In the genomic region with DNA sequence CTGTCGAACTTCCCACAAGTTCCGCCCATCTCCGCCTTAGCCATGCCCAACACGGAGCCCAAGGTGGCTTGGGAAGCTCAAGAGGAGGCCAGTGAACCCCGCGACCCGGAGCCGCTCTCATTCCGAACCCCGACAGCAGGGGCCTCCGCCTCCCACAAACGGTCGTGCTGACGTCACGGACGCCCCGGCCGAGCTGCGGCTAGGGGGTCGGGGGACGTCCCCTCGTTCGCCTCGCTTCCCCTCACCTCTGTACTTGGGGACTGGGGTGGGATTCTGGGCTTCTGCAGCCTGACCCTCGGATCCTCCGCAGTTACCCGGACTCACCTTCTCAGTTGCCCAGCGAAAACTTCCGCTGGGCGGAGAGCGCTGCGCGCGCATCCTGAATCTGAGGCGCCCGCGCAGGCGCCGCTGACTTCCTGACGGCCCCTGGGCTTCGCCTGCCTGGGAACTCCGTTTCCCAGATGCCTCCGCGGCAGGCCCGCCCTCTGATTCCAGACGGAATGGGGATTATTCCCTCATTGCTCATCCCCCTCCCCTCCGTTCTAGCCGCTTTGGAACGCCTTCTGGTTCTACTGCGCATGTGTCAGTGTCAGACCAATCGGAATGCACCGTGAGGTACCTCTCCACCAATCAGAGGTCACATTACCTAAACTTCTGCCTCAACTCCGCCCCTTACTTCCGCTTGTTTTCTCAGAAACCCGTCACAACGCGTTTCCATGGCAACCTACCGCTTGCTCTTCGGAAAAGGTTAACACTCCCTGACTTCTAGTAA, we compare ENCODE assay signal across 8 cellular contexts. TPM values are rescaled to one million over a fixed set of nuclear protein-coding genes. Genes with fewer than 3 reads are reported as not detected.
DNase-seq lines count a peak whose midpoint lies in the region; ATAC-seq and TF ChIP-seq lines count a peak whose summit lies in the region.

A gene with protein sequence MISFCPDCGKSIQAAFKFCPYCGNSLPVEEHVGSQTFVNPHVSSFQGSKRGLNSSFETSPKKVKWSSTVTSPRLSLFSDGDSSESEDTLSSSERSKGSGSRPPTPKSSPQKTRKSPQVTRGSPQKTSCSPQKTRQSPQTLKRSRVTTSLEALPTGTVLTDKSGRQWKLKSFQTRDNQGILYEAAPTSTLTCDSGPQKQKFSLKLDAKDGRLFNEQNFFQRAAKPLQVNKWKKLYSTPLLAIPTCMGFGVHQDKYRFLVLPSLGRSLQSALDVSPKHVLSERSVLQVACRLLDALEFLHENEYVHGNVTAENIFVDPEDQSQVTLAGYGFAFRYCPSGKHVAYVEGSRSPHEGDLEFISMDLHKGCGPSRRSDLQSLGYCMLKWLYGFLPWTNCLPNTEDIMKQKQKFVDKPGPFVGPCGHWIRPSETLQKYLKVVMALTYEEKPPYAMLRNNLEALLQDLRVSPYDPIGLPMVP (minus strand): TSS at position 351 of the 772 bp plus-strand sequence. CDS start 9,210 bp downstream, outside the sequence.

- H3K27ac Mint-ChIP-seq in neural progenitor cell, result peak within 1 kb of the TSS; percentile 99

- no peaks in the 10 kb centered on the region for H3K9me3 ChIP-seq in neural progenitor cell (ENCODE audit: low read depth)

- CTCF ChIA-PET in HEK293T (lab: Yijun Ruan, JAX), result no interaction called here

- H3K27ac ChIP-seq in foreskin keratinocyte (peak within 1 kb of the TSS; percentile 88), neural progenitor cell (peak within 1 kb of the TSS; percentile 42)

- in situ Hi-C loops in SK-MEL-5 (cut with HindIII; ENCODE audit: low pct_unique_long_range_greater_than_20kb, low sequenced_read_pairs), result no loop called here

- peaks cover 11% of the 10 kb centered on the region for H3K36me3 Mint-ChIP-seq in neural progenitor cell

- H3K4me1 Mint-ChIP-seq in neural progenitor cell, result peaks cover 26% of the 10 kb centered on the region

- peak; percentile 45 for TF ChIP-seq CTCF in foreskin keratinocyte (conservative IDR thresholded peaks at IDR 0.05)
- TF ChIP-seq CTCF in neural progenitor cell (IDR thresholded peaks at IDR 0.05), result peak; percentile 18

- peak within 1 kb of the TSS; percentile 59 for H3K9ac ChIP-seq in neural progenitor cell

- DNase-seq in GM04503 (ENCODE audit: low read depth), result peak; percentile 99
- peak; percentile 98 for DNase-seq in HEK293T (ENCODE audit: extremely low spot score)
- DNase-seq in MV-4-11 (lab: John Stamatoyannopoulos, UW), result peak; percentile 100
- DNase-seq in SK-MEL-5 (ENCODE audit: low read depth, low spot score), result peak; percentile 100
- peak; percentile 99 for DNase-seq in activated naive CD4-positive, alpha-beta T cell treated with Interleukin-2 at 50 U/mL for 16 hours
- peak; percentile 99 to 100 for DNase-seq in foreskin keratinocyte
- peak; percentile 100 for DNase-seq in neural progenitor cell (ENCODE audit: low spot score)
- DNase-seq in stromal cell of bone marrow (ENCODE audit: low read depth), result peak; percentile 100

- H2AFZ ChIP-seq in neural progenitor cell (replicated peaks), result peak within 1 kb of the TSS; percentile 98

- peak within 1 kb of the TSS; percentile 93 for H3K4me3 ChIP-seq in neural progenitor cell

- peak within 1 kb of the TSS; percentile 89 for H3K4me2 ChIP-seq in neural progenitor cell

- H3K4me1 ChIP-seq in foreskin keratinocyte (peaks cover 6% of the 10 kb centered on the region), neural progenitor cell (peaks cover 8% of the 10 kb centered on the region)

- H3K9me3 Mint-ChIP-seq in neural progenitor cell, result no peaks in the 10 kb centered on the region

- no peaks in the 10 kb centered on the region for H4K20me1 ChIP-seq in neural progenitor cell (ENCODE audit: low read depth)

- POLR2A ChIA-PET in HEK293T (lab: Yijun Ruan, JAX), result interaction anchor here (0.6 to 0.7 kb wide), 4 partner anchors 14 to 24 kb away, joined by 3 to 5 read pairs (median 4); no protein-coding TSS in a partner anchor

- H3K27me3 ChIP-seq in foreskin keratinocyte, result no peaks in the 10 kb centered on the region
- no peaks in the 10 kb centered on the region for H3K27me3 ChIP-seq in neural progenitor cell

- peak within 1 kb of the TSS; percentile 96 for H3K4me3 Mint-ChIP-seq in neural progenitor cell

- no peaks in the 10 kb centered on the region for H3F3A ChIP-seq in neural progenitor cell (ENCODE audit: low read depth)

- peaks cover 12% of the 10 kb centered on the region for H3K27me3 Mint-ChIP-seq in neural progenitor cell (ENCODE audit: insufficient read depth, low read depth)

- peaks cover 56% of the 10 kb centered on the region for H3K79me2 ChIP-seq in neural progenitor cell (ENCODE audit: low read depth)

- no peaks in the 10 kb centered on the region for H3K36me3 ChIP-seq in neural progenitor cell

- peak; percentile 90 for ATAC-seq in foreskin keratinocyte

TF ChIP-seq in HEK293T, 16 proteins besides CTCF, POLR2A, EP300 and RAD21:
- no peak for TF ChIP-seq LEF1 (IDR thresholded peaks at IDR 0.05; ENCODE audit: borderline replicate concordance)
- TF ChIP-seq, protein P1, sequence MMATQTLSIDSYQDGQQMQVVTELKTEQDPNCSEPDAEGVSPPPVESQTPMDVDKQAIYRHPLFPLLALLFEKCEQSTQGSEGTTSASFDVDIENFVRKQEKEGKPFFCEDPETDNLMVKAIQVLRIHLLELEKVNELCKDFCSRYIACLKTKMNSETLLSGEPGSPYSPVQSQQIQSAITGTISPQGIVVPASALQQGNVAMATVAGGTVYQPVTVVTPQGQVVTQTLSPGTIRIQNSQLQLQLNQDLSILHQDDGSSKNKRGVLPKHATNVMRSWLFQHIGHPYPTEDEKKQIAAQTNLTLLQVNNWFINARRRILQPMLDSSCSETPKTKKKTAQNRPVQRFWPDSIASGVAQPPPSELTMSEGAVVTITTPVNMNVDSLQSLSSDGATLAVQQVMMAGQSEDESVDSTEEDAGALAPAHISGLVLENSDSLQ (IDR thresholded peaks at IDR 0.05), result peak; percentile 57; the same call in 1 of the 2 replicates

RNA-seq across cellular contexts. Expression of the gene that starts here (rescaled TPM):
- 27.3 and 28.7 TPM in 2 replicates for total RNA-seq in SK-MEL-5 (2014; rRNA removed; shearing (Covaris generic))
- 25.0 and 31.0 TPM in 2 replicates for polyA plus RNA-seq in SK-MEL-5 (2015; cell fraction: cytosol; rRNA removed)
- polyA plus RNA-seq in SK-MEL-5 (2015; cell fraction: nucleus; rRNA removed), result 43.7 and 46.9 TPM in 2 replicates
- total RNA-seq in foreskin keratinocyte (19.6 and 21.0 TPM in 2 replicates), neural progenitor cell (ENCODE audit: low replicate concordance) (21.6 and 48.0 TPM in 2 replicates)
- polyA plus RNA-seq in foreskin keratinocyte, result 21.3 and 23.0 TPM in 2 replicates

Comparison
In these comparisons a context has a peak if more than half of its experiments do, and no peak if none do; other contexts are left out.
1. Peak in every context shown above with its lines: DNase-seq, ATAC-seq, H3K4me3 ChIP-seq and H3K27ac ChIP-seq.